Comparison of ENCODE assay signal across 36 cellular contexts in the genomic region with DNA sequence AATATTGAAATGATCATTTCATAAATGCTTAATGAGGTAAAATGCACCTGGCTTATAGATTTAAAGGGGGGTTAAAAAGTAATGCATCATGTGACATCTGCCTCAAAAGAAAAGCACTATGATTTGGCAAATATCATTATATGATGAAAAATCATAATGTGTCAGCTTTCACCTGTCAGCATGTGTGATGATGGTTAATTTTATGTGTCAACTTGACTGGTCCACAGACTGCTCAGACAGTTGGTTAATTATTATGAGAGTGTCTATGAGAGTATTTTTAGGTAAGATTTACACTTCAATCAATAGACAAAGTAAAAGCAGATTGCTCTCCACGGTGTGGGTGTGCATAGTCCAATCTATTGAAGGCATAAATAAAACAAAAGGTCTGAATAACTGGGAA.
"Had no signal": no experiment of that assay in that cellular context is flagged by ENCODE, and none has a peak within 500 bp of the region (broad histone marks: within the 10 kb centered on the region; RNA-seq: fewer than 3 reads in every experiment).

No MANE protein-coding gene starts in this region.

- H3K9me3 ChIP-seq: adrenal gland, ascending aorta, body of pancreas, breast epithelium had no signal

- H3K27ac ChIP-seq: adrenal gland, ascending aorta, body of pancreas, brain microvascular endothelial cell, breast epithelium, cardiac muscle cell had no signal

- H3K36me3 ChIP-seq: adrenal gland, ascending aorta, brain microvascular endothelial cell, breast epithelium, cardiac muscle cell had no signal

- ATAC-seq: activated naive CD4-positive, alpha-beta T cell treated with anti-CD3 and anti-CD28 coated beads, Interleukin-2, amount 50 U/mL, for 72 hours; activated naive CD8-positive, alpha-beta T cell treated with anti-CD3 and anti-CD28 coated beads, Interleukin-2, amount 50 U/mL, for 24 hours; activated T-cell treated with anti-CD3 and anti-CD28 coated beads, Interleukin-2, amount 50 U/mL, for 4 hours; activated T-cell treated with anti-CD3 and anti-CD28 coated beads, Interleukin-2, amount 50 U/mL, for 72 hours; body of pancreas had no signal

- H3K27me3 Mint-ChIP-seq: activated naive CD4-positive, alpha-beta T cell treated with anti-CD3 and anti-CD28 coated beads, Interleukin-2, amount 10 ng/mL, durations not matched to agents 7 days and 5 days; activated naive CD4-positive, alpha-beta T cell treated with anti-CD3 and anti-CD28 coated beads, Interleukin-2, amount 50 U/mL, for 24 hours; activated naive CD8-positive, alpha-beta T cell; activated naive CD8-positive, alpha-beta T cell treated with anti-CD3 and anti-CD28 coated beads for 36 hours; activated naive CD8-positive, alpha-beta T cell treated with anti-CD3 and anti-CD28 coated beads, Interleukin-2, amount 10 ng/mL, durations not matched to agents 7 days and 5 days; activated naive CD8-positive, alpha-beta T cell treated with anti-CD3 and anti-CD28 coated beads, Interleukin-2, amount 50 U/mL, for 24 hours; activated T-cell treated with anti-CD3 and anti-CD28 coated beads, Interleukin-2, amount 50 U/mL, for 24 hours; brain; central memory CD8-positive, alpha-beta T cell had no signal

- H3K27me3 ChIP-seq: adrenal gland, ascending aorta, body of pancreas, brain microvascular endothelial cell, breast epithelium, cardiac muscle cell had no signal

- H3K36me3 Mint-ChIP-seq: activated naive CD4-positive, alpha-beta T cell treated with anti-CD3 and anti-CD28 coated beads, Interleukin-2, amount 10 ng/mL, durations not matched to agents 7 days and 5 days; activated naive CD4-positive, alpha-beta T cell treated with anti-CD3 and anti-CD28 coated beads, Interleukin-2, amount 50 U/mL, for 24 hours; activated naive CD4-positive, alpha-beta T cell treated with anti-CD3 and anti-CD28 coated beads, Interleukin-2, amount 50 U/mL, for 72 hours; activated naive CD8-positive, alpha-beta T cell; activated naive CD8-positive, alpha-beta T cell treated with anti-CD3 and anti-CD28 coated beads for 36 hours; activated naive CD8-positive, alpha-beta T cell treated with anti-CD3 and anti-CD28 coated beads, Interleukin-2, amount 10 ng/mL, durations not matched to agents 7 days and 5 days; brain had no signal

- H3K4me1 Mint-ChIP-seq: activated naive CD4-positive, alpha-beta T cell treated with anti-CD3 and anti-CD28 coated beads, Interleukin-2, amount 10 ng/mL, durations not matched to agents 7 days and 5 days; activated naive CD4-positive, alpha-beta T cell treated with anti-CD3 and anti-CD28 coated beads, Interleukin-2, amount 50 U/mL, for 24 hours; activated naive CD8-positive, alpha-beta T cell treated with anti-CD3 and anti-CD28 coated beads for 36 hours; activated naive CD8-positive, alpha-beta T cell treated with anti-CD3 and anti-CD28 coated beads, Interleukin-2, amount 10 ng/mL, durations not matched to agents 7 days and 5 days; activated naive CD8-positive, alpha-beta T cell treated with anti-CD3 and anti-CD28 coated beads, Interleukin-2, amount 50 U/mL, for 24 hours; brain; central memory CD8-positive, alpha-beta T cell had no signal

- H3K4me3 Mint-ChIP-seq: activated naive CD4-positive, alpha-beta T cell treated with anti-CD3 and anti-CD28 coated beads for 36 hours; activated naive CD4-positive, alpha-beta T cell treated with anti-CD3 and anti-CD28 coated beads, Interleukin-2, amount 10 ng/mL, durations not matched to agents 7 days and 5 days; activated naive CD4-positive, alpha-beta T cell treated with anti-CD3 and anti-CD28 coated beads, Interleukin-2, amount 50 U/mL, for 24 hours; activated naive CD8-positive, alpha-beta T cell; activated naive CD8-positive, alpha-beta T cell treated with anti-CD3 and anti-CD28 coated beads for 36 hours; activated naive CD8-positive, alpha-beta T cell treated with anti-CD3 and anti-CD28 coated beads, Interleukin-2, amount 10 ng/mL, durations not matched to agents 7 days and 5 days; activated naive CD8-positive, alpha-beta T cell treated with anti-CD3 and anti-CD28 coated beads, Interleukin-2, amount 50 U/mL, for 24 hours; activated T-cell treated with anti-CD3 and anti-CD28 coated beads, Interleukin-2, amount 50 U/mL, for 24 hours; activated T-cell treated with anti-CD3 and anti-CD28 coated beads, Interleukin-2, amount 50 U/mL, for 4 hours; activated T-cell treated with anti-CD3 and anti-CD28 coated beads, Interleukin-2, amount 50 U/mL, for 72 hours; activated T-helper 1 cell treated with anti-CD3 and anti-CD28 coated beads, Interleukin-12 subunit alpha, Interleukin-12 subunit beta, Interleukin-2, Interleukin-4 antibody, amounts not matched to agents 30 ng/mL and 10 ng/mL and 1 ng/mL, durations not matched to agents 14 hours and 24 hours and 36 hours; brain; central memory CD8-positive, alpha-beta T cell had no signal

- DNase-seq: activated effector memory CD4-positive, alpha-beta T cell treated with anti-CD3 and anti-CD28 coated beads, Interleukin-2, amount 50 U/mL, for 16 hours; activated effector memory CD4-positive, alpha-beta T cell treated with Interleukin-2 at 50 U/mL for 16 hours; activated gamma-delta T cell; activated gamma-delta T cell treated with Interleukin-2 at 50 U/mL for 16 hours; activated naive CD4-positive, alpha-beta T cell; activated naive CD4-positive, alpha-beta T cell treated with anti-CD3 and anti-CD28 coated beads for 36 hours; activated naive CD4-positive, alpha-beta T cell treated with anti-CD3 and anti-CD28 coated beads, Interleukin-2, amount 10 ng/mL, durations not matched to agents 7 days and 5 days; activated naive CD4-positive, alpha-beta T cell treated with anti-CD3 and anti-CD28 coated beads, Interleukin-2, amount 50 U/mL, for 16 hours; activated naive CD4-positive, alpha-beta T cell treated with Interleukin-2 at 50 U/mL for 16 hours; activated naive CD8-positive, alpha-beta T cell treated with anti-CD3 and anti-CD28 coated beads for 36 hours; activated naive CD8-positive, alpha-beta T cell treated with anti-CD3 and anti-CD28 coated beads, Interleukin-2, amount 10 ng/mL, durations not matched to agents 7 days and 5 days; activated naive CD8-positive, alpha-beta T cell treated with anti-CD3 and anti-CD28 coated beads, Interleukin-2, amount 50 U/mL, for 24 hours; activated T-cell treated with anti-CD3 and anti-CD28 coated beads, Interleukin-2, amount 50 U/mL, for 24 hours; activated T-cell treated with anti-CD3 and anti-CD28 coated beads, Interleukin-2, amount 50 U/mL, for 4 hours; activated T-cell treated with anti-CD3 and anti-CD28 coated beads, Interleukin-2, amount 50 U/mL, for 48 hours; activated T-cell treated with anti-CD3 and anti-CD28 coated beads, Interleukin-2, amount 50 U/mL, for 72 hours; adrenal gland; amniotic stem cell; amygdala; anterior cingulate cortex; aorta; body of pancreas; brain microvascular endothelial cell; caudate nucleus; central memory CD4-positive, alpha-beta T cell; cerebellar nuclear complex had no signal

- H3K4me1 ChIP-seq: adrenal gland, ascending aorta, body of pancreas, breast epithelium had no signal

- H3K27ac Mint-ChIP-seq: activated naive CD4-positive, alpha-beta T cell treated with anti-CD3 and anti-CD28 coated beads for 36 hours; activated naive CD4-positive, alpha-beta T cell treated with anti-CD3 and anti-CD28 coated beads, Interleukin-2, amount 10 ng/mL, durations not matched to agents 7 days and 5 days; activated naive CD4-positive, alpha-beta T cell treated with anti-CD3 and anti-CD28 coated beads, Interleukin-2, amount 50 U/mL, for 24 hours; activated naive CD4-positive, alpha-beta T cell treated with anti-CD3 and anti-CD28 coated beads, Interleukin-2, amount 50 U/mL, for 72 hours; activated naive CD8-positive, alpha-beta T cell; activated naive CD8-positive, alpha-beta T cell treated with anti-CD3 and anti-CD28 coated beads for 36 hours; activated naive CD8-positive, alpha-beta T cell treated with anti-CD3 and anti-CD28 coated beads, Interleukin-2, amount 10 ng/mL, durations not matched to agents 7 days and 5 days; activated naive CD8-positive, alpha-beta T cell treated with anti-CD3 and anti-CD28 coated beads, Interleukin-2, amount 50 U/mL, for 24 hours; activated T-cell treated with anti-CD3 and anti-CD28 coated beads, Interleukin-2, amount 50 U/mL, for 24 hours; activated T-cell treated with anti-CD3 and anti-CD28 coated beads, Interleukin-2, amount 50 U/mL, for 72 hours; activated T-helper 1 cell treated with anti-CD3 and anti-CD28 coated beads, Interleukin-12 subunit alpha, Interleukin-12 subunit beta, Interleukin-2, Interleukin-4 antibody, amounts not matched to agents 30 ng/mL and 10 ng/mL and 1 ng/mL, durations not matched to agents 14 hours and 24 hours and 36 hours; activated T-helper 2 cell treated with anti-CD3 and anti-CD28 coated beads, Interferon-gamma antibody, Interleukin-2, Interleukin-4, amounts not matched to agents 10 μg/mL and 5 μg/mL and 100 μg/mL, durations not matched to agents 14 hours and 24 hours and 36 hours; brain had no signal

- H3K4me3 ChIP-seq: adrenal gland, ascending aorta, body of pancreas, breast epithelium, cardiac muscle cell had no signal
